ENCODE assay signal across 15 cellular contexts in genomic region chr1:221510793-221511503, GRCh38.
"Had no signal": no experiment of that assay in that cellular context is flagged by ENCODE, and none has a peak within 500 bp of the region (broad histone marks: within the 10 kb centered on the region; RNA-seq: fewer than 3 reads in every experiment).

No MANE protein-coding gene starts in this region.

- H3K27me3 Mint-ChIP-seq: activated CD4-positive, alpha-beta T cell treated with anti-CD3 and anti-CD28 coated beads for 36 hours; activated naive CD8-positive, alpha-beta T cell had no signal

- H3K4me3 ChIP-seq: sigmoid colon, upper lobe of right lung had no signal

- DNase-seq: activated CD4-positive, alpha-beta memory T cell treated with anti-CD3 and anti-CD28 coated beads for 36 hours; activated CD4-positive, alpha-beta T cell treated with anti-CD3 and anti-CD28 coated beads for 36 hours; activated T-cell treated with anti-CD3 and anti-CD28 coated beads for 4 hours; dermis blood vessel endothelial cell; effector memory CD4-positive, alpha-beta T cell; hippocampal formation; left colon; nephron progenitor cell; nucleus accumbens; sigmoid colon; stimulated activated CD4-positive, alpha-beta T cell treated with anti-CD3 and anti-CD28 coated beads, Interleukin-4, amount 100 ng/mL, for 24 hours; upper lobe of right lung had no signal

- H3K27ac ChIP-seq: sigmoid colon, upper lobe of right lung, WERI-Rb-1 had no signal

- H3K36me3 Mint-ChIP-seq: activated naive CD8-positive, alpha-beta T cell; stimulated activated memory B cell treated with anti-CD40 and anti-IgM and Interleukin-4, amounts not matched to agents 10 μg/mL and 1 μg/mL and 100 μg/mL, for 72 hours had no signal

- H3K27me3 ChIP-seq: sigmoid colon, upper lobe of right lung had no signal

- H3K36me3 ChIP-seq: sigmoid colon, upper lobe of right lung, WERI-Rb-1 had no signal

- H3K9me3 ChIP-seq: upper lobe of right lung had no signal

- H3K4me3 Mint-ChIP-seq: activated CD4-positive, alpha-beta memory T cell treated with anti-CD3 and anti-CD28 coated beads for 36 hours; activated CD4-positive, alpha-beta T cell treated with anti-CD3 and anti-CD28 coated beads for 36 hours; activated naive CD8-positive, alpha-beta T cell; nephron progenitor cell; stimulated activated memory B cell treated with anti-CD40 and anti-IgM and Interleukin-4, amounts not matched to agents 10 μg/mL and 1 μg/mL and 100 μg/mL, for 72 hours had no signal

- H3K4me1 ChIP-seq: sigmoid colon, upper lobe of right lung had no signal

- ATAC-seq: activated CD4-positive, alpha-beta T cell treated with anti-CD3 and anti-CD28 coated beads for 36 hours; left colon; stimulated activated memory B cell treated with anti-CD40 and anti-IgM and Interleukin-4, amounts not matched to agents 10 μg/mL and 1 μg/mL and 100 μg/mL, for 72 hours; upper lobe of right lung had no signal

- H3K27ac Mint-ChIP-seq: activated CD4-positive, alpha-beta memory T cell treated with anti-CD3 and anti-CD28 coated beads for 36 hours; activated CD4-positive, alpha-beta T cell treated with anti-CD3 and anti-CD28 coated beads for 36 hours; activated naive CD8-positive, alpha-beta T cell; nephron progenitor cell; stimulated activated memory B cell treated with anti-CD40 and anti-IgM and Interleukin-4, amounts not matched to agents 10 μg/mL and 1 μg/mL and 100 μg/mL, for 72 hours had no signal

- H3K4me1 Mint-ChIP-seq: activated CD4-positive, alpha-beta T cell treated with anti-CD3 and anti-CD28 coated beads for 36 hours; nephron progenitor cell had no signal
